Comparison of ENCODE assay signal across 1 cellular context in the genomic region with DNA sequence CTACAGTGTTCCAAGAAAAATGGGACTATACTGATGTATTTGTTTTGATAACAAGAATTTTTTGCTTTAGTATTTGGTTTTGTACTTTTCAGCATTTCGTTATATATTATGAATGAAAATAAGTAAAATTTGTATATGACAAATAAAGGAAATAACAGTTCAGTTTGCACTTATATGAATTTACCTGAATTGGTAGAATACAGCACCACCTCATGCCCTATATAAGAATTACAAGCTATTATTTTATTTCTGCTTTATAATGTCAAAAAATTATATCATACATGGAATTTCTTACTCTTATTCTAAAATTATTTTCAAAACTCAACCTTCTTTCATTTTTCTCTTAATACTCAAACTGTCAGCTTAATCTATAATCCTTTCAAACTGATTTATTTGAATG.
TF ChIP-seq lines count a peak whose summit lies in the region.

No MANE protein-coding gene starts in this region.

TF ChIP-seq in IMR-90, 13 proteins besides CTCF, POLR2A, EP300 and RAD21 (continued from another document):
- TF ChIP-seq ELK1 (IDR thresholded peaks at IDR 0.05; ENCODE audit: borderline replicate concordance, low read depth, low read length) (no peak), RFX5 (IDR thresholded peaks at IDR 0.05; ENCODE audit: low read depth, low read length) (no peak), MXI1 (IDR thresholded peaks at IDR 0.05; ENCODE audit: borderline replicate concordance, low read depth, low read length) (no peak), CEBPB (IDR thresholded peaks at IDR 0.05; ENCODE audit: low read depth, low read length) (no peak)
